In the genomic region with DNA sequence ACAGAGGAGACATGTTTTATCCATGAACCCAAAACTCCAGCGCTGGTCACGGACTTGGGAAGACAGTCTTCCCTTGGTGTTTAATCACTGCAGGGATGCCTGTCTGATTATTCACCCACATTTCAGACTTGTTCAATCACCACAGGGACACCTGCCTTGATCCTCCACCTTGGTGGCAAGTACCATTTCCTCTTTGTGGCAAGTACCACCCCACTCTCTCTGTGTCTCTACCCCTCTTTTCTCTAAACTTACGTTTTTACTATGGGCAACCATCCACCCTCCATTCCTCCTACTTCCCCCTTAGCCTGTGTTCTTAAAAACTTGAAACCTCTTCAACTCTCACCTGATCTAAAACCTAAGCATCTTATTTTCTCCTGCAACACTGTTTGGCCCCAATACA, we compare ENCODE assay signal across 21 cellular contexts. TPM values are rescaled to one million over a fixed set of nuclear protein-coding genes. Genes with fewer than 3 reads are reported as not detected.
DNase-seq lines count a peak whose midpoint lies in the region; ATAC-seq, FAIRE-seq and TF ChIP-seq lines count a peak whose summit lies in the region.
"Had no signal": no experiment of that assay in that cellular context is flagged by ENCODE, and none has a peak within 500 bp of the region (broad histone marks: within the 10 kb centered on the region; RNA-seq: fewer than 3 reads in every experiment).

No MANE protein-coding gene starts in this region.

- no peak for FAIRE-seq in H54 (lab: Jason Lieb, UNC)

- DNase-seq in activated T-cell treated with anti-CD3 and anti-CD28 coated beads, Interleukin-2, amount 50 U/mL, for 24 hours = no peak
- no peak for DNase-seq in activated T-cell treated with anti-CD3 and anti-CD28 coated beads for 4 hours
- DNase-seq in activated naive CD8-positive, alpha-beta T cell treated with anti-CD3 and anti-CD28 coated beads for 36 hours = no peak
- DNase-seq in naive B cell = no peak
- no peak for DNase-seq in type B pancreatic cell (ENCODE audit: extremely low spot score, unreplicated experiment)
- DNase-seq in NCI-H2029 (lab: John Stamatoyannopoulos, UW) = no peak
- DNase-seq in H54 (ENCODE audit: insufficient read length, low spot score) = no peak
- DNase-seq: 8988T, COR-L47, DMS153, EL, GOT3, HFFc6, MG63, NCI-H1105, NCI-H187, NCI-H446 treated with DMSO at 0.1 percent for 48 hours, NCI-H774, Peyer's patch, Right ventricle myocardium superior had no signal

- peak overlapping the region; percentile 20 for H3K27ac Mint-ChIP-seq in activated T-cell treated with anti-CD3 and anti-CD28 coated beads, Interleukin-2, amount 50 U/mL, for 24 hours
- H3K27ac Mint-ChIP-seq in activated naive CD8-positive, alpha-beta T cell treated with anti-CD3 and anti-CD28 coated beads for 36 hours = peak overlapping the region; percentile 47
- H3K27ac Mint-ChIP-seq in naive B cell = peak overlapping the region in 4 of 6 donors; percentile 3 to 80 (median 20)
- H3K27ac Mint-ChIP-seq in type B pancreatic cell = peak overlapping the region; percentile 10
- H3K27ac Mint-ChIP-seq: HFFc6 had no signal

- H3K4me3 Mint-ChIP-seq in activated T-cell treated with anti-CD3 and anti-CD28 coated beads, Interleukin-2, amount 50 U/mL, for 24 hours = no peak overlapping the region
- no peak overlapping the region for H3K4me3 Mint-ChIP-seq in activated naive CD8-positive, alpha-beta T cell treated with anti-CD3 and anti-CD28 coated beads for 36 hours
- H3K4me3 Mint-ChIP-seq in naive B cell (peak overlapping the region in 1 of 8 donors; percentile 17), type B pancreatic cell (no peak overlapping the region)
- H3K4me3 Mint-ChIP-seq: HFFc6 had no signal

- H3K27me3 Mint-ChIP-seq in activated T-cell treated with anti-CD3 and anti-CD28 coated beads, Interleukin-2, amount 50 U/mL, for 24 hours = no peaks in the 10 kb centered on the region
- no peaks in the 10 kb centered on the region for H3K27me3 Mint-ChIP-seq in activated naive CD8-positive, alpha-beta T cell treated with anti-CD3 and anti-CD28 coated beads for 36 hours
- H3K27me3 Mint-ChIP-seq in naive B cell (no peaks in the 10 kb centered on the region), type B pancreatic cell (no peaks in the 10 kb centered on the region)

- no peak for TF ChIP-seq CTCF in type B pancreatic cell (conservative IDR thresholded peaks at IDR 0.05)

- TF ChIP-seq POLR2A in H54 (IDR thresholded peaks at IDR 0.05; ENCODE audit: low read depth, low read length) = no peak

- peaks cover 12% of the 10 kb centered on the region for H3K4me1 Mint-ChIP-seq in activated T-cell treated with anti-CD3 and anti-CD28 coated beads, Interleukin-2, amount 50 U/mL, for 24 hours (ENCODE audit: low read depth)
- peaks cover 16% of the 10 kb centered on the region for H3K4me1 Mint-ChIP-seq in activated naive CD8-positive, alpha-beta T cell treated with anti-CD3 and anti-CD28 coated beads for 36 hours
- peaks cover 18 to 29% (median 20%) of the 10 kb centered on the region in 3 donors for H3K4me1 Mint-ChIP-seq in naive B cell
- H3K4me1 Mint-ChIP-seq in type B pancreatic cell (ENCODE audit: unreplicated experiment) = no peaks in the 10 kb centered on the region

- ATAC-seq in naive B cell (ENCODE audit: low read depth in 2 of 2) (peak; percentile 30 to 54), HG03432 (IDR thresholded peaks at IDR 0.05; ENCODE audit: unreplicated experiment) (no peak)

- H3K9me3 Mint-ChIP-seq in activated T-cell treated with anti-CD3 and anti-CD28 coated beads, Interleukin-2, amount 50 U/mL, for 24 hours = peaks cover 30% of the 10 kb centered on the region
- peaks cover 37% of the 10 kb centered on the region for H3K9me3 Mint-ChIP-seq in activated naive CD8-positive, alpha-beta T cell treated with anti-CD3 and anti-CD28 coated beads for 36 hours
- H3K9me3 Mint-ChIP-seq in naive B cell (peaks cover 0 to 26% (median 6%) of the 10 kb centered on the region in 7 donors), type B pancreatic cell (peaks cover 3% of the 10 kb centered on the region)

- peaks cover 34% of the 10 kb centered on the region for H3K36me3 Mint-ChIP-seq in activated T-cell treated with anti-CD3 and anti-CD28 coated beads, Interleukin-2, amount 50 U/mL, for 24 hours (ENCODE audit: low read depth)
- H3K36me3 Mint-ChIP-seq in activated naive CD8-positive, alpha-beta T cell treated with anti-CD3 and anti-CD28 coated beads for 36 hours = peaks cover 35% of the 10 kb centered on the region
- H3K36me3 Mint-ChIP-seq in naive B cell (peaks cover 12 to 31% of the 10 kb centered on the region in 2 donors), type B pancreatic cell (peaks cover 36% of the 10 kb centered on the region)

RNA-seq across cellular contexts. Expression of a gene that starts 16.8 kb away (rescaled TPM):
- 10 to 100 TPM; 22.0 to 22.5 TPM for total RNA-seq in activated naive CD8-positive, alpha-beta T cell treated with anti-CD3 and anti-CD28 coated beads for 36 hours
- 10 to 100 TPM in 5 of 6 donors, 1 to 10 TPM in 1; 6.7 to 31.5 (median 14.8) TPM for polyA plus RNA-seq in naive B cell (ENCODE audit: low read depth in 6 of 6)
- total RNA-seq in type B pancreatic cell (ENCODE audit: low replicate concordance) = 76.2 and 81.0 TPM in 2 replicates

RNA-seq across cellular contexts. Expression of a gene that starts 51.3 kb away (rescaled TPM):
- total RNA-seq in activated naive CD8-positive, alpha-beta T cell treated with anti-CD3 and anti-CD28 coated beads for 36 hours = 10 to 100 TPM; 18.9 to 19.2 TPM
- polyA plus RNA-seq in naive B cell (ENCODE audit: low read depth in 6 of 6) = 10 to 100 TPM; 16.5 to 31.2 (median 18.6) TPM
- 25.2 and 29.1 TPM in 2 replicates for total RNA-seq in type B pancreatic cell (ENCODE audit: low replicate concordance)
